Comparison of ENCODE assay signal across 1 cellular context in the genomic region with DNA sequence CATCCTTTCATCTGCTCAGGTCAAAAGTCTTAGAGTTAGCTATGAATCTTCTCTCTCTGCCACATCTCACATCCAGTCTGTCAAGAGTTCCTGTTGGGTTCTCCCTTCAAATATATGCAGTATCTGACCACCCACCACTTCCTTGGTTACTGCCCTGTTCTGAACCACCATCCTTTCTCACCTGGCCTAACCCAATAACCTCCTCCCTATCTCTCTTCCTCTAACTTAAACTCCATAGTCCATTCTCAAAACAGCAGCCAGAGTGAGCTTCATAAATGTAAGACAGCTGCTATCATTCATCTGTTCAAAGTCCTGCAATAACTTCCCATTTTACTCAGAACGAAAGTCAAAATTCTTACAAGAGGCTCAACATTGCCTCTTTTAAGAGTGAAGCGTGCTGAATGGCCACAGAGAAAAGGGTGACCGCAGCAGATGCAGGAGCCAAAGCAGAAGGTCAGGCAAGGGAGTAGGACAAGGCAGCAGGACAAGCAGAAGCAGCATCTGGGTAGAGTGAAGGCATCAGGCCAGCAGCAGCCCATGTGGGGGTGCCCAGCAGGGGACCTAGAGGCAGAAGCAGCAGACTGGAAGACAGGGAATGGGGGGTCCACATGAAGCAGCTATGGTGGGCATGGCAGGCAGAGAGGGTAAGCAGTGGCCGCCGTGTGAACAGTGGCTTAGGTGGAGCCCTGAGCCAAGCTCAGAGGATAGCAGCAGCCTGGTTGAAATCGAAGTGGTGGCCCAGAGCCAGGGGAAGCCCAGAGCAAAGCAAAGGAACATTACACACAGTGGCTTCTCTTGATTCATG.
TF ChIP-seq lines count a peak whose summit lies in the region.

No MANE protein-coding gene starts in this region.

TF ChIP-seq in HepG2, 621 proteins besides CTCF, POLR2A, EP300 and RAD21 (continued from another document):
- TF ChIP-seq NFE2L1 (CRISPR knock-in tag; IDR thresholded peaks at IDR 0.05; ENCODE audit: borderline replicate concordance) = no peak
- TF ChIP-seq ATF1 (CRISPR knock-in tag; IDR thresholded peaks at IDR 0.05) = no peak
- TF ChIP-seq, protein P1, sequence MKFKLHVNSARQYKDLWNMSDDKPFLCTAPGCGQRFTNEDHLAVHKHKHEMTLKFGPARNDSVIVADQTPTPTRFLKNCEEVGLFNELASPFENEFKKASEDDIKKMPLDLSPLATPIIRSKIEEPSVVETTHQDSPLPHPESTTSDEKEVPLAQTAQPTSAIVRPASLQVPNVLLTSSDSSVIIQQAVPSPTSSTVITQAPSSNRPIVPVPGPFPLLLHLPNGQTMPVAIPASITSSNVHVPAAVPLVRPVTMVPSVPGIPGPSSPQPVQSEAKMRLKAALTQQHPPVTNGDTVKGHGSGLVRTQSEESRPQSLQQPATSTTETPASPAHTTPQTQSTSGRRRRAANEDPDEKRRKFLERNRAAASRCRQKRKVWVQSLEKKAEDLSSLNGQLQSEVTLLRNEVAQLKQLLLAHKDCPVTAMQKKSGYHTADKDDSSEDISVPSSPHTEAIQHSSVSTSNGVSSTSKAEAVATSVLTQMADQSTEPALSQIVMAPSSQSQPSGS (CRISPR knock-in tag; IDR thresholded peaks at IDR 0.05) = no peak
- TF ChIP-seq, protein P2, sequence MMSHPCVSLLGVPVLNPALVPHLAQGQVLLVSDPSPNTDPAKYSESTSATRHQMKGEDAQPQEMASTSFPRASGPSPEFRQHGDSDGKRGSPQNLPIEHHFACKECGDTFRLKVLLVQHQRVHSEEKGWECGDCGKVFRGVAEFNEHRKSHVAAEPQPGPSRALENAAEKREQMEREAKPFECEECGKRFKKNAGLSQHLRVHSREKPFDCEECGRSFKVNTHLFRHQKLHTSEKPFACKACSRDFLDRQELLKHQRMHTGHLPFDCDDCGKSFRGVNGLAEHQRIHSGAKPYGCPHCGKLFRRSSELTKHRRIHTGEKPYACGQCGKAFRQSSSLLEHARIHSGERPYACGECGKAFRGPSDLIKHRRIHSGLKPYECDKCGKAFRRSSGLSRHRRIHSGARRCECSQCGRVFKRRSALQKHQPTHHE (CRISPR knock-in tag; IDR thresholded peaks at IDR 0.05; ENCODE audit: borderline replicate concordance) = no peak
- TF ChIP-seq, protein P3, sequence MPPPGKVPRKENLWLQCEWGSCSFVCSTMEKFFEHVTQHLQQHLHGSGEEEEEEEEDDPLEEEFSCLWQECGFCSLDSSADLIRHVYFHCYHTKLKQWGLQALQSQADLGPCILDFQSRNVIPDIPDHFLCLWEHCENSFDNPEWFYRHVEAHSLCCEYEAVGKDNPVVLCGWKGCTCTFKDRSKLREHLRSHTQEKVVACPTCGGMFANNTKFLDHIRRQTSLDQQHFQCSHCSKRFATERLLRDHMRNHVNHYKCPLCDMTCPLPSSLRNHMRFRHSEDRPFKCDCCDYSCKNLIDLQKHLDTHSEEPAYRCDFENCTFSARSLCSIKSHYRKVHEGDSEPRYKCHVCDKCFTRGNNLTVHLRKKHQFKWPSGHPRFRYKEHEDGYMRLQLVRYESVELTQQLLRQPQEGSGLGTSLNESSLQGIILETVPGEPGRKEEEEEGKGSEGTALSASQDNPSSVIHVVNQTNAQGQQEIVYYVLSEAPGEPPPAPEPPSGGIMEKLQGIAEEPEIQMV (CRISPR knock-in tag; IDR thresholded peaks at IDR 0.05; ENCODE audit: low read depth) = no peak
- TF ChIP-seq, protein P4, sequence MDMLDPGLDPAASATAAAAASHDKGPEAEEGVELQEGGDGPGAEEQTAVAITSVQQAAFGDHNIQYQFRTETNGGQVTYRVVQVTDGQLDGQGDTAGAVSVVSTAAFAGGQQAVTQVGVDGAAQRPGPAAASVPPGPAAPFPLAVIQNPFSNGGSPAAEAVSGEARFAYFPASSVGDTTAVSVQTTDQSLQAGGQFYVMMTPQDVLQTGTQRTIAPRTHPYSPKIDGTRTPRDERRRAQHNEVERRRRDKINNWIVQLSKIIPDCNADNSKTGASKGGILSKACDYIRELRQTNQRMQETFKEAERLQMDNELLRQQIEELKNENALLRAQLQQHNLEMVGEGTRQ (IDR thresholded peaks at IDR 0.05; ENCODE audit: low read depth, low read length) = no peak
- TF ChIP-seq, protein P4 (CRISPR knock-in tag; IDR thresholded peaks at IDR 0.05; ENCODE audit: borderline replicate concordance) = no peak
- TF ChIP-seq MEIS2 (CRISPR knock-in tag; IDR thresholded peaks at IDR 0.05) = no peak
- TF ChIP-seq, protein P5, sequence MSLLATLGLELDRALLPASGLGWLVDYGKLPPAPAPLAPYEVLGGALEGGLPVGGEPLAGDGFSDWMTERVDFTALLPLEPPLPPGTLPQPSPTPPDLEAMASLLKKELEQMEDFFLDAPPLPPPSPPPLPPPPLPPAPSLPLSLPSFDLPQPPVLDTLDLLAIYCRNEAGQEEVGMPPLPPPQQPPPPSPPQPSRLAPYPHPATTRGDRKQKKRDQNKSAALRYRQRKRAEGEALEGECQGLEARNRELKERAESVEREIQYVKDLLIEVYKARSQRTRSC (CRISPR knock-in tag; IDR thresholded peaks at IDR 0.05; ENCODE audit: low read depth) = no peak
- TF ChIP-seq, protein P6, sequence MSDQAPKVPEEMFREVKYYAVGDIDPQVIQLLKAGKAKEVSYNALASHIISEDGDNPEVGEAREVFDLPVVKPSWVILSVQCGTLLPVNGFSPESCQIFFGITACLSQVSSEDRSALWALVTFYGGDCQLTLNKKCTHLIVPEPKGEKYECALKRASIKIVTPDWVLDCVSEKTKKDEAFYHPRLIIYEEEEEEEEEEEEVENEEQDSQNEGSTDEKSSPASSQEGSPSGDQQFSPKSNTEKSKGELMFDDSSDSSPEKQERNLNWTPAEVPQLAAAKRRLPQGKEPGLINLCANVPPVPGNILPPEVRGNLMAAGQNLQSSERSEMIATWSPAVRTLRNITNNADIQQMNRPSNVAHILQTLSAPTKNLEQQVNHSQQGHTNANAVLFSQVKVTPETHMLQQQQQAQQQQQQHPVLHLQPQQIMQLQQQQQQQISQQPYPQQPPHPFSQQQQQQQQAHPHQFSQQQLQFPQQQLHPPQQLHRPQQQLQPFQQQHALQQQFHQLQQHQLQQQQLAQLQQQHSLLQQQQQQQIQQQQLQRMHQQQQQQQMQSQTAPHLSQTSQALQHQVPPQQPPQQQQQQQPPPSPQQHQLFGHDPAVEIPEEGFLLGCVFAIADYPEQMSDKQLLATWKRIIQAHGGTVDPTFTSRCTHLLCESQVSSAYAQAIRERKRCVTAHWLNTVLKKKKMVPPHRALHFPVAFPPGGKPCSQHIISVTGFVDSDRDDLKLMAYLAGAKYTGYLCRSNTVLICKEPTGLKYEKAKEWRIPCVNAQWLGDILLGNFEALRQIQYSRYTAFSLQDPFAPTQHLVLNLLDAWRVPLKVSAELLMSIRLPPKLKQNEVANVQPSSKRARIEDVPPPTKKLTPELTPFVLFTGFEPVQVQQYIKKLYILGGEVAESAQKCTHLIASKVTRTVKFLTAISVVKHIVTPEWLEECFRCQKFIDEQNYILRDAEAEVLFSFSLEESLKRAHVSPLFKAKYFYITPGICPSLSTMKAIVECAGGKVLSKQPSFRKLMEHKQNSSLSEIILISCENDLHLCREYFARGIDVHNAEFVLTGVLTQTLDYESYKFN (CRISPR knock-in tag; conservative IDR thresholded peaks at IDR 0.05) = no peak
- no peak for TF ChIP-seq SAP130 (CRISPR knock-in tag; IDR thresholded peaks at IDR 0.05; ENCODE audit: low read depth)
- TF ChIP-seq, protein P7, sequence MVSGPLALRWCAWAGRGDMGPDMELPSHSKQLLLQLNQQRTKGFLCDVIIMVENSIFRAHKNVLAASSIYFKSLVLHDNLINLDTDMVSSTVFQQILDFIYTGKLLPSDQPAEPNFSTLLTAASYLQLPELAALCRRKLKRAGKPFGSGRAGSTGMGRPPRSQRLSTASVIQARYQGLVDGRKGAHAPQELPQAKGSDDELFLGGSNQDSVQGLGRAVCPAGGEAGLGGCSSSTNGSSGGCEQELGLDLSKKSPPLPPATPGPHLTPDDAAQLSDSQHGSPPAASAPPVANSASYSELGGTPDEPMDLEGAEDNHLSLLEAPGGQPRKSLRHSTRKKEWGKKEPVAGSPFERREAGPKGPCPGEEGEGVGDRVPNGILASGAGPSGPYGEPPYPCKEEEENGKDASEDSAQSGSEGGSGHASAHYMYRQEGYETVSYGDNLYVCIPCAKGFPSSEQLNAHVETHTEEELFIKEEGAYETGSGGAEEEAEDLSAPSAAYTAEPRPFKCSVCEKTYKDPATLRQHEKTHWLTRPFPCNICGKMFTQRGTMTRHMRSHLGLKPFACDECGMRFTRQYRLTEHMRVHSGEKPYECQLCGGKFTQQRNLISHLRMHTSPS (CRISPR knock-in tag; IDR thresholded peaks at IDR 0.05; ENCODE audit: low read depth) = no peak
- TF ChIP-seq MTF1 (CRISPR knock-in tag; IDR thresholded peaks at IDR 0.05) = no peak
- TF ChIP-seq ZNF703 (CRISPR knock-in tag; IDR thresholded peaks at IDR 0.05; ENCODE audit: borderline replicate concordance) = no peak
- TF ChIP-seq, protein P8, sequence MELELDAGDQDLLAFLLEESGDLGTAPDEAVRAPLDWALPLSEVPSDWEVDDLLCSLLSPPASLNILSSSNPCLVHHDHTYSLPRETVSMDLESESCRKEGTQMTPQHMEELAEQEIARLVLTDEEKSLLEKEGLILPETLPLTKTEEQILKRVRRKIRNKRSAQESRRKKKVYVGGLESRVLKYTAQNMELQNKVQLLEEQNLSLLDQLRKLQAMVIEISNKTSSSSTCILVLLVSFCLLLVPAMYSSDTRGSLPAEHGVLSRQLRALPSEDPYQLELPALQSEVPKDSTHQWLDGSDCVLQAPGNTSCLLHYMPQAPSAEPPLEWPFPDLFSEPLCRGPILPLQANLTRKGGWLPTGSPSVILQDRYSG (CRISPR knock-in tag; IDR thresholded peaks at IDR 0.05) = no peak
- no peak for TF ChIP-seq ZNF772 (CRISPR knock-in tag; IDR thresholded peaks at IDR 0.05)
- TF ChIP-seq SATB2 (CRISPR knock-in tag; IDR thresholded peaks at IDR 0.05) = no peak
